19 cellular contexts compared by ENCODE assay signal in genomic region chr1:213994888-213995287, GRCh38. TPM values are rescaled to one million over a fixed set of nuclear protein-coding genes. Genes with fewer than 3 reads are reported as not detected.
A peak's percentile ranks its signal among the peaks of the same experiment; 100 is the strongest.
DNase-seq lines count a peak whose midpoint lies in the region; ATAC-seq lines count a peak whose summit lies in the region.
"Had no signal": no experiment of that assay in that cellular context is flagged by ENCODE, and none has a peak within 500 bp of the region (broad histone marks: within the 10 kb centered on the region; RNA-seq: fewer than 3 reads in every experiment).

No MANE protein-coding gene starts in this region.

- DNase-seq in COR-L47 (lab: John Stamatoyannopoulos, UW) (peak; percentile 32), G401 (ENCODE audit: low spot score) (peak; percentile 88), NCI-H345 (lab: John Stamatoyannopoulos, UW) (peak; percentile 32), cerebellar cortex (ENCODE audit: low spot score) (peak; percentile 85)
- DNase-seq: Caco-2; CD4-positive, alpha-beta memory T cell; GDM1; NCI-H510A; NCI-H748 treated with DMSO at 0.1 percent for 48 hours; NK-92 treated with Interleukin-12 subunit alpha and Interleukin-12 subunit beta, amount 100 ng/mL, for 24 hours; PC-9; T-helper 1 cell had no signal

- in situ Hi-C loops in G401 (cut with HindIII; ENCODE audit: low sequenced_read_pairs): no loop called here

- ATAC-seq in GM18907 (IDR thresholded peaks at IDR 0.05; ENCODE audit: unreplicated experiment): no peak
- ATAC-seq in HG03432 (IDR thresholded peaks at IDR 0.05; ENCODE audit: unreplicated experiment): no peak
- no peak for ATAC-seq in GM18520 (IDR thresholded peaks at IDR 0.05; ENCODE audit: unreplicated experiment)
- no peak for ATAC-seq in GM18868 (IDR thresholded peaks at IDR 0.05; ENCODE audit: unreplicated experiment)
- ATAC-seq: HCT116, Right ventricle myocardium inferior had no signal

RNA-seq across cellular contexts. Expression of gene PROX1, which starts 7.1 kb away (rescaled TPM):
- total RNA-seq in G401 (2014; rRNA removed; shearing (Covaris generic)): not detected in 2 replicates
- total RNA-seq: A673; CD4-positive, alpha-beta memory T cell; PC-9 had no signal

Comparison
In these comparisons a context has a peak if more than half of its experiments do, and no peak if none do; other contexts are left out.
1. DNase-seq: peak in every context shown above with its lines; median percentile 88 in G401; 85 in cerebellar cortex; 32 in COR-L47; 32 in NCI-H345.